ENCODE assay signal across 16 cellular contexts in genomic region chr2:128801581-128801980, GRCh38.
"Had no signal": no experiment of that assay in that cellular context is flagged by ENCODE, and none has a peak within 500 bp of the region (broad histone marks: within the 10 kb centered on the region; RNA-seq: fewer than 3 reads in every experiment).

No MANE protein-coding gene starts in this region.

- H3K27ac Mint-ChIP-seq: activated naive CD4-positive, alpha-beta T cell treated with anti-CD3 and anti-CD28 coated beads for 36 hours; activated T-helper 17 cell treated with anti-CD3 and anti-CD28 coated beads, Interleukin-2, amount 50 U/mL, for 72 hours; stimulated activated naive CD8-positive, alpha-beta T cell treated with anti-CD3 and anti-CD28 coated beads, Interleukin-15, Interleukin-2, amounts not matched to agents 100 ng/mL and 50 ng/mL, for 24 hours had no signal

- H3K9me3 Mint-ChIP-seq: activated naive CD4-positive, alpha-beta T cell treated with anti-CD3 and anti-CD28 coated beads for 36 hours; activated T-helper 17 cell treated with anti-CD3 and anti-CD28 coated beads, Interleukin-2, amount 50 U/mL, for 72 hours; stimulated activated naive CD8-positive, alpha-beta T cell treated with anti-CD3 and anti-CD28 coated beads, Interleukin-15, Interleukin-2, amounts not matched to agents 100 ng/mL and 50 ng/mL, for 24 hours had no signal

- H3K4me1 Mint-ChIP-seq: activated T-helper 17 cell treated with anti-CD3 and anti-CD28 coated beads, Interleukin-2, amount 50 U/mL, for 72 hours had no signal

- ATAC-seq: activated T-helper 17 cell treated with anti-CD3 and anti-CD28 coated beads, Interleukin-2, amount 50 U/mL, for 72 hours; body of pancreas; right lobe of liver had no signal

- DNase-seq: activated CD4-positive, alpha-beta T cell treated with anti-CD3 and anti-CD28 coated beads, Interleukin-2, amount 50 U/mL, for 4 hours; activated CD4-positive, CD25-positive, alpha-beta regulatory T cell treated with anti-CD3 and anti-CD28 coated beads, Interleukin-2, amount 50 U/mL, for 72 hours; activated naive CD4-positive, alpha-beta T cell treated with anti-CD3 and anti-CD28 coated beads for 36 hours; body of pancreas; central memory CD4-positive, alpha-beta T cell; erythroblast; foreskin melanocyte; midbrain; right lobe of liver; small intestine; stimulated activated CD4-positive, alpha-beta T cell treated with anti-CD3 and anti-CD28 coated beads, Interleukin-15, amount 100 ng/mL, for 24 hours; stimulated activated CD4-positive, alpha-beta T cell treated with anti-CD3 and anti-CD28 coated beads, Interleukin-2, amount 100 ng/mL, for 48 hours; transverse colon had no signal

- H3K27me3 Mint-ChIP-seq: activated T-helper 17 cell treated with anti-CD3 and anti-CD28 coated beads, Interleukin-2, amount 50 U/mL, for 72 hours had no signal

- H3K4me3 Mint-ChIP-seq: activated naive CD4-positive, alpha-beta T cell treated with anti-CD3 and anti-CD28 coated beads for 36 hours; activated T-helper 17 cell treated with anti-CD3 and anti-CD28 coated beads, Interleukin-2, amount 50 U/mL, for 72 hours; nephron; stimulated activated naive CD8-positive, alpha-beta T cell treated with anti-CD3 and anti-CD28 coated beads, Interleukin-15, Interleukin-2, amounts not matched to agents 100 ng/mL and 50 ng/mL, for 24 hours had no signal
